ENCODE assay signal across 8 cellular contexts in genomic region chr11:2791521-2792375, GRCh38.
DNase-seq lines count a peak whose midpoint lies in the region; ATAC-seq lines count a peak whose summit lies in the region.

No MANE protein-coding gene starts in this region.

- H4K20me1 ChIP-seq in GM23248 (ENCODE audit: insufficient read depth) = no peaks in the 10 kb centered on the region

- no peak for ATAC-seq in GM18858 (IDR thresholded peaks at IDR 0.05; ENCODE audit: unreplicated experiment)

- no peak overlapping the region for H3K9ac ChIP-seq in GM23248

- peak overlapping the region; percentile 63; the same call in 1 of the 2 replicates for H2AFZ ChIP-seq in GM23248

- H3K9me3 ChIP-seq in GM23248 (ENCODE audit: low read depth) (no peaks in the 10 kb centered on the region), iPS DF 6.9 (ENCODE audit: control insufficient read depth, insufficient read depth, low read length) (no peaks in the 10 kb centered on the region)

- no peaks in the 10 kb centered on the region for H3K79me2 ChIP-seq in GM23248 (ENCODE audit: insufficient read depth)

- H3K27ac ChIP-seq in GM23248 (no peak overlapping the region), iPS DF 6.9 (ENCODE audit: low read length) (no peak overlapping the region), skin epidermis (peak overlapping the region in 2 of 21 experiments; percentile 10 to 45)

- H3K4me3 ChIP-seq in GM23248 = no peak overlapping the region
- H3K4me3 ChIP-seq in iPS DF 6.9 (ENCODE audit: low read length) = peak overlapping the region; percentile 14; the same call in 1 of the 2 replicates
- H3K4me3 ChIP-seq in skin epidermis = peak overlapping the region in 6 of 7 experiments; percentile 23 to 41 (median 29)

- H3K36me3 ChIP-seq in GM23248 (ENCODE audit: low read depth) (no peaks in the 10 kb centered on the region), iPS DF 6.9 (ENCODE audit: control insufficient read depth, insufficient read depth, low read length) (no peaks in the 10 kb centered on the region)

- no peak for DNase-seq in GM23248
- DNase-seq in activated naive CD4-positive, alpha-beta T cell treated with Interleukin-2 at 50 U/mL for 16 hours = peak; percentile 25
- no peak for DNase-seq in iPS DF 6.9 (ENCODE audit: low read depth, low spot score)
- no peak for DNase-seq in NAMALWA (ENCODE audit: low spot score)
- DNase-seq in central memory CD4-positive, alpha-beta T cell = no peak
- no peak for DNase-seq in kidney glomerular epithelial cell (lab: John Stamatoyannopoulos, UW)

- in situ Hi-C loops in GM23248 (cut with MboI) = no loop called here

- H3K27me3 ChIP-seq in GM23248 (replicated peaks; ENCODE audit: insufficient read depth) (peaks cover 26% of the 10 kb centered on the region), iPS DF 6.9 (ENCODE audit: control insufficient read depth, insufficient read depth, low read length) (0 out of 2 replicates have a peak, but pooled peaks cover 2% of the 10 kb centered on the region)

- WGBS in GM23248 (ENCODE audit: low coverage in 1 of 2, low lambda C conversion rate in 2 of 2, missing lambda C conversion rate in 2 of 2), 2 experiments = 7 to 8% methylated on average over 32 to 53 of the region's 71 CpGs
- WGBS in iPS DF 6.9 (ENCODE audit: insufficient coverage, insufficient read length) = no CpG with 5 or more reads among the region's 71 CpGs

- H3K9me2 ChIP-seq in GM23248 (ENCODE audit: insufficient read depth) = no peaks in the 10 kb centered on the region

- H3K4me1 ChIP-seq in GM23248 (ENCODE audit: insufficient read depth) (no peaks in the 10 kb centered on the region), iPS DF 6.9 (ENCODE audit: control insufficient read depth, insufficient read depth, low read length) (peaks cover 5% of the 10 kb centered on the region; the same call in 1 of the 2 replicates)

- no peak overlapping the region for H3K4me2 ChIP-seq in GM23248 (ENCODE audit: unreplicated experiment)

- H3F3A ChIP-seq in GM23248 (ENCODE audit: insufficient read depth) = no peaks in the 10 kb centered on the region
